Comparison of ENCODE assay signal across 14 cellular contexts in genomic region chr3:115766587-115767492, GRCh38.
A peak's percentile ranks its signal among the peaks of the same experiment; 100 is the strongest.
DNase-seq lines count a peak whose midpoint lies in the region; ATAC-seq and TF ChIP-seq lines count a peak whose summit lies in the region.
"Had no signal": no experiment of that assay in that cellular context is flagged by ENCODE, and none has a peak within 500 bp of the region (broad histone marks: within the 10 kb centered on the region; RNA-seq: fewer than 3 reads in every experiment).

No MANE protein-coding gene starts in this region.

- no peak overlapping the region for H2BK5ac ChIP-seq in H9 (ENCODE audit: insufficient read length, low read length)

- H3K18ac ChIP-seq in H9 (ENCODE audit: insufficient read length, low read depth, low read length) = no peak overlapping the region

- H4K20me1 ChIP-seq in H9 (ENCODE audit: control insufficient read depth, insufficient read depth, insufficient read length) = no peaks in the 10 kb centered on the region

- no peaks in the 10 kb centered on the region for H3K27me3 Mint-ChIP-seq in H9 (ENCODE audit: low read depth)
- H3K27me3 Mint-ChIP-seq in activated CD4-positive, alpha-beta memory T cell treated with anti-CD3 and anti-CD28 coated beads, Interleukin-2, amount 10 ng/mL, durations not matched to agents 7 days and 5 days = peaks cover 3% of the 10 kb centered on the region

- H3K79me1 ChIP-seq in H9 (ENCODE audit: insufficient read depth, low read depth, low read length, poor library complexity, severe bottlenecking) = no peaks in the 10 kb centered on the region

- no CpG with 5 or more reads among the region's 6 CpGs for WGBS in H9 (ENCODE audit: extremely low coverage, insufficient read length, low lambda C conversion rate)

- peak overlapping the region in 2 of 3 experiments; percentile 59 to 62; a peak in 4 of 7 replicates for H3K27ac Mint-ChIP-seq in H9
- no peak overlapping the region for H3K27ac Mint-ChIP-seq in activated CD4-positive, alpha-beta memory T cell treated with anti-CD3 and anti-CD28 coated beads, Interleukin-2, amount 10 ng/mL, durations not matched to agents 7 days and 5 days
- H3K27ac Mint-ChIP-seq: activated T-helper 2 cell treated with anti-CD3 and anti-CD28 coated beads, Interferon-gamma antibody, Interleukin-2, Interleukin-4, amounts not matched to agents 10 μg/mL and 5 μg/mL and 100 μg/mL, durations not matched to agents 14 hours and 24 hours and 36 hours had no signal

- no peak for DNase-seq in H9
- peak; percentile 6 for DNase-seq in RKO (ENCODE audit: low spot score)
- peak; percentile 47 for DNase-seq in retina
- no peak for DNase-seq in activated CD4-positive, alpha-beta memory T cell treated with anti-CD3 and anti-CD28 coated beads, Interleukin-2, amount 10 ng/mL, durations not matched to agents 7 days and 5 days
- no peak for DNase-seq in midbrain (lab: John Stamatoyannopoulos, UW)
- no peak for DNase-seq in islet precursor cell
- DNase-seq: DND-41, erythroblast, NCI-H2029, T-helper 2 cell, thyroid gland had no signal

- no peaks in the 10 kb centered on the region for H3K4me1 ChIP-seq in H9 (ENCODE audit: insufficient read depth, low read length)
- H3K4me1 ChIP-seq: thyroid gland had no signal

- no peak overlapping the region for H3K27ac ChIP-seq in H9 (ENCODE audit: insufficient read length, low read depth, low read length)
- H3K27ac ChIP-seq: thyroid gland had no signal

- H3K4me2 ChIP-seq in H9 (ENCODE audit: insufficient read depth, insufficient read length, low read length) = no peak overlapping the region

- no peak overlapping the region for H3K23ac ChIP-seq in H9 (ENCODE audit: insufficient read length, low read depth, low read length)

- H4K8ac ChIP-seq in H9 (replicated peaks; ENCODE audit: insufficient read length, low read depth, low read length) = no peak overlapping the region

- H2BK15ac ChIP-seq in H9 (ENCODE audit: low read depth, low read length) = no peak overlapping the region

- H2AK5ac ChIP-seq in H9 (ENCODE audit: insufficient read length, low read length) = no peak overlapping the region

- no peaks in the 10 kb centered on the region for H3K27me3 ChIP-seq in H9 (ENCODE audit: insufficient read depth, low read length)
- H3K27me3 ChIP-seq: thyroid gland had no signal

- no peak for TF ChIP-seq CTCF in H9 (conservative IDR thresholded peaks at IDR 0.05)

- CTCF ChIA-PET in activated CD4-positive, alpha-beta memory T cell treated with anti-CD3 and anti-CD28 coated beads, Interleukin-2, amount 10 ng/mL, durations not matched to agents 7 days and 5 days (lab: Charles Lee) = interaction anchor here (1.8 kb wide), 1 partner anchor 17 kb away, joined by 5 read pairs; no protein-coding TSS in a partner anchor

- no peak overlapping the region for H2AFZ ChIP-seq in H9 (ENCODE audit: low read length)

- H3K4ac ChIP-seq in H9 (ENCODE audit: low read depth, low read length) = no peak overlapping the region

- H4K5ac ChIP-seq in H9 (ENCODE audit: insufficient read length, low read depth, low read length) = no peak overlapping the region

- no peak overlapping the region for H2BK20ac ChIP-seq in H9 (ENCODE audit: low read depth, low read length, poor library complexity, severe bottlenecking)

- no peak overlapping the region for H3K9ac ChIP-seq in H9 (ENCODE audit: extremely low read depth, insufficient read length, low read length)

- no peak overlapping the region for H2BK120ac ChIP-seq in H9 (ENCODE audit: low read depth, low read length, poor library complexity, severe bottlenecking)

- ATAC-seq in esophagus mucosa = peak; percentile 58

- no peak overlapping the region for H4K91ac ChIP-seq in H9 (ENCODE audit: insufficient read length, low read depth, low read length)

- H2BK12ac ChIP-seq in H9 (ENCODE audit: insufficient read length, low read depth, low read length) = no peak overlapping the region

- H3K4me3 Mint-ChIP-seq in H9 = no peak overlapping the region
- H3K4me3 Mint-ChIP-seq in activated CD4-positive, alpha-beta memory T cell treated with anti-CD3 and anti-CD28 coated beads, Interleukin-2, amount 10 ng/mL, durations not matched to agents 7 days and 5 days = no peak overlapping the region
- H3K4me3 Mint-ChIP-seq: central memory CD8-positive, alpha-beta T cell had no signal

- H3K79me2 ChIP-seq in H9 (ENCODE audit: insufficient read depth, low read length) = no peaks in the 10 kb centered on the region

- H3K56ac ChIP-seq in H9 (ENCODE audit: insufficient read length, low read depth, low read length) = no peak overlapping the region

- no peak overlapping the region for H3K14ac ChIP-seq in H9 (ENCODE audit: insufficient read depth, low read length)

- no peaks in the 10 kb centered on the region for H3K23me2 ChIP-seq in H9 (ENCODE audit: insufficient read length, low read depth, low read length, poor library complexity, severe bottlenecking)

- no peaks in the 10 kb centered on the region for H3K36me3 Mint-ChIP-seq in H9 (ENCODE audit: insufficient read depth in 1 of 3, low read depth in 3 of 3)
- no peaks in the 10 kb centered on the region for H3K36me3 Mint-ChIP-seq in activated CD4-positive, alpha-beta memory T cell treated with anti-CD3 and anti-CD28 coated beads, Interleukin-2, amount 10 ng/mL, durations not matched to agents 7 days and 5 days (ENCODE audit: low read depth)

- POLR2A ChIA-PET in activated CD4-positive, alpha-beta memory T cell treated with anti-CD3 and anti-CD28 coated beads, Interleukin-2, amount 10 ng/mL, durations not matched to agents 7 days and 5 days (lab: Charles Lee) = no interaction called here

- peaks cover 16 to 23% of the 10 kb centered on the region in 2 experiments for H3K4me1 Mint-ChIP-seq in H9
- H3K4me1 Mint-ChIP-seq in activated CD4-positive, alpha-beta memory T cell treated with anti-CD3 and anti-CD28 coated beads, Interleukin-2, amount 10 ng/mL, durations not matched to agents 7 days and 5 days = no peaks in the 10 kb centered on the region
- H3K4me1 Mint-ChIP-seq: central memory CD8-positive, alpha-beta T cell had no signal

- no peak overlapping the region for H3T11ph ChIP-seq in H9 (ENCODE audit: low read length)

- H3K9me3 Mint-ChIP-seq in H9 = no peaks in the 10 kb centered on the region
- H3K9me3 Mint-ChIP-seq in activated CD4-positive, alpha-beta memory T cell treated with anti-CD3 and anti-CD28 coated beads, Interleukin-2, amount 10 ng/mL, durations not matched to agents 7 days and 5 days = no peaks in the 10 kb centered on the region
- H3K9me3 Mint-ChIP-seq: activated T-helper 2 cell treated with anti-CD3 and anti-CD28 coated beads, Interferon-gamma antibody, Interleukin-2, Interleukin-4, amounts not matched to agents 10 μg/mL and 5 μg/mL and 100 μg/mL, durations not matched to agents 14 hours and 24 hours and 36 hours; central memory CD8-positive, alpha-beta T cell had no signal

- H3K9me3 ChIP-seq in H9 (ENCODE audit: control insufficient read depth, low read depth, low read length) = no peaks in the 10 kb centered on the region
- H3K9me3 ChIP-seq: thyroid gland had no signal

Comparison
In these comparisons a context has a peak if more than half of its experiments do, and no peak if none do; other contexts are left out.
1. DNase-seq: peak in RKO (single experiment) and retina (single experiment); none in H9 (single experiment), activated CD4-positive, alpha-beta memory T cell treated with anti-CD3 and anti-CD28 coated beads, Interleukin-2, amount 10 ng/mL, durations not matched to agents 7 days and 5 days (single experiment), midbrain (single experiment) and islet precursor cell (single experiment).